Comparison of ENCODE assay signal across 1 cellular context in genomic region chr4:38693531-38693930, GRCh38.
TF ChIP-seq lines count a peak whose summit lies in the region.

No MANE protein-coding gene starts in this region.

TF ChIP-seq in K562, 482 proteins besides CTCF, POLR2A, EP300 and RAD21:
- TF ChIP-seq POLR2B (IDR thresholded peaks at IDR 0.05; ENCODE audit: low read depth, partially characterized antibody) (peak; percentile 10), ZC3H11A (IDR thresholded peaks at IDR 0.05; ENCODE audit: low read depth, low read length) (no peak), TOE1 (IDR thresholded peaks at IDR 0.05; ENCODE audit: borderline replicate concordance) (no peak), TOE1 (CRISPR knock-in tag; IDR thresholded peaks at IDR 0.05; ENCODE audit: borderline replicate concordance, low read depth) (no peak), EGR1 (conservative IDR thresholded peaks at IDR 0.05) (no peak), POLR2G (IDR thresholded peaks at IDR 0.05; ENCODE audit: low read depth, low read length) (no peak), RBM39 (optimal IDR thresholded peaks at IDR 0.05; ENCODE audit: low read depth, low read length) (no peak), ZNF449 (CRISPR knock-in tag; IDR thresholded peaks at IDR 0.05) (no peak), RFX1 (IDR thresholded peaks at IDR 0.05) (no peak)
TF ChIP-seq in K562: peak in this region for 1.
